ENCODE assay signal across 2 cellular contexts in genomic region chr18:73461038-73461779, GRCh38.
A peak's percentile ranks its signal among the peaks of the same experiment; 100 is the strongest.
TF ChIP-seq lines count a peak whose summit lies in the region.

No MANE protein-coding gene starts in this region.

TF ChIP-seq in liver, 16 proteins besides CTCF, POLR2A, EP300 and RAD21 (continued from another document):
- TF ChIP-seq ZBTB33 (IDR thresholded peaks at IDR 0.05) (no peak), HNF4A (conservative IDR thresholded peaks at IDR 0.05) (peak; percentile 47 to 71), YY1 (IDR thresholded peaks at IDR 0.05) (no peak), REST (IDR thresholded peaks at IDR 0.05) (no peak), TAF1 (conservative IDR thresholded peaks at IDR 0.05) (no peak), SP1 (IDR thresholded peaks at IDR 0.05) (peak; percentile 22), RXRA (IDR thresholded peaks at IDR 0.05) (peak in 1 of 2 donors; percentile 35), MAX (IDR thresholded peaks at IDR 0.05) (no peak), FOXA1 (IDR thresholded peaks at IDR 0.05) (no peak), JUND (IDR thresholded peaks at IDR 0.05) (peak; percentile 3 to 41)
TF ChIP-seq in liver: peak in this region for 6.

TF ChIP-seq in HepG2, 621 proteins besides CTCF, POLR2A, EP300 and RAD21 (continued from another document):
- TF ChIP-seq MBD4 (IDR thresholded peaks at IDR 0.05; ENCODE audit: borderline replicate concordance, low read length) (no peak), TP53 (CRISPR knock-in tag; conservative IDR thresholded peaks at IDR 0.05) (no peak), CCAR2 (optimal IDR thresholded peaks at IDR 0.05; ENCODE audit: low read depth, low read length) (no peak), ZNF879 (CRISPR knock-in tag; IDR thresholded peaks at IDR 0.05) (no peak), ZNF766 (CRISPR knock-in tag; IDR thresholded peaks at IDR 0.05; ENCODE audit: borderline replicate concordance) (no peak), DDIT3 (CRISPR knock-in tag; IDR thresholded peaks at IDR 0.05) (no peak), RELA (CRISPR knock-in tag; IDR thresholded peaks at IDR 0.05) (no peak), RBAK (CRISPR knock-in tag; IDR thresholded peaks at IDR 0.05) (no peak), GMEB1 (CRISPR knock-in tag; IDR thresholded peaks at IDR 0.05; ENCODE audit: borderline replicate concordance) (no peak)
